In genomic region chr18:46215902-46216723, GRCh38 we compare ENCODE assay signal across 17 cellular contexts.
DNase-seq lines count a peak whose midpoint lies in the region; ATAC-seq lines count a peak whose summit lies in the region.
"Had no signal": no experiment of that assay in that cellular context is flagged by ENCODE, and none has a peak within 500 bp of the region (broad histone marks: within the 10 kb centered on the region; RNA-seq: fewer than 3 reads in every experiment).

No MANE protein-coding gene starts in this region.

- H3K9me3 Mint-ChIP-seq in activated CD4-positive, alpha-beta T cell treated with anti-CD3 and anti-CD28 coated beads for 36 hours (ENCODE audit: low read depth), result no peaks in the 10 kb centered on the region
- H3K9me3 Mint-ChIP-seq in activated naive CD8-positive, alpha-beta T cell treated with anti-CD3 and anti-CD28 coated beads for 36 hours, result peaks cover 2% of the 10 kb centered on the region

- peaks cover 76% of the 10 kb centered on the region for H3K4me1 Mint-ChIP-seq in activated CD4-positive, alpha-beta T cell treated with anti-CD3 and anti-CD28 coated beads for 36 hours
- peaks cover 76% of the 10 kb centered on the region for H3K4me1 Mint-ChIP-seq in activated naive CD8-positive, alpha-beta T cell treated with anti-CD3 and anti-CD28 coated beads for 36 hours

- CTCF ChIA-PET in activated CD4-positive, alpha-beta T cell treated with anti-CD3 and anti-CD28 coated beads for 36 hours (lab: Charles Lee), result interaction anchor here (1.4 to 2.0 kb wide), 3 partner anchors 14 to 67 kb away, joined by 5 to 16 read pairs (median 6); a partner anchor contains a TSS

- intact Hi-C loops in activated CD4-positive, alpha-beta T cell treated with anti-CD3 and anti-CD28 coated beads for 36 hours (cut with DNase I, micrococcal nuclease), result no loop called here
- intact Hi-C loops in left cardiac atrium (cut with DNase I), result loop anchor here in 1 of 2 donors (5.0 kb wide), 1 partner anchor 51 kb away; no protein-coding TSS in a partner anchor

- peaks cover 33% of the 10 kb centered on the region for H3K36me3 Mint-ChIP-seq in activated CD4-positive, alpha-beta T cell treated with anti-CD3 and anti-CD28 coated beads for 36 hours (ENCODE audit: low read depth)
- peaks cover 47% of the 10 kb centered on the region for H3K36me3 Mint-ChIP-seq in activated naive CD8-positive, alpha-beta T cell treated with anti-CD3 and anti-CD28 coated beads for 36 hours

- H3K27ac Mint-ChIP-seq in activated CD4-positive, alpha-beta T cell treated with anti-CD3 and anti-CD28 coated beads for 36 hours, result no peak overlapping the region
- H3K27ac Mint-ChIP-seq in activated naive CD8-positive, alpha-beta T cell treated with anti-CD3 and anti-CD28 coated beads for 36 hours, result peak overlapping the region; percentile 53

- H3K4me3 Mint-ChIP-seq in activated CD4-positive, alpha-beta T cell treated with anti-CD3 and anti-CD28 coated beads for 36 hours, result no peak overlapping the region
- no peak overlapping the region for H3K4me3 Mint-ChIP-seq in activated naive CD8-positive, alpha-beta T cell treated with anti-CD3 and anti-CD28 coated beads for 36 hours

- ATAC-seq in activated CD4-positive, alpha-beta T cell treated with anti-CD3 and anti-CD28 coated beads for 36 hours, result peak; percentile 55
- peak; percentile 55 to 68 for ATAC-seq in left cardiac atrium
- ATAC-seq in HG03469 (IDR thresholded peaks at IDR 0.05; ENCODE audit: unreplicated experiment), result no peak
- ATAC-seq: upper lobe of right lung had no signal

- POLR2A ChIA-PET in activated CD4-positive, alpha-beta T cell treated with anti-CD3 and anti-CD28 coated beads for 36 hours (lab: Charles Lee), result no interaction called here

- H3K27me3 Mint-ChIP-seq in activated CD4-positive, alpha-beta T cell treated with anti-CD3 and anti-CD28 coated beads for 36 hours, result no peaks in the 10 kb centered on the region
- no peaks in the 10 kb centered on the region for H3K27me3 Mint-ChIP-seq in activated naive CD8-positive, alpha-beta T cell treated with anti-CD3 and anti-CD28 coated beads for 36 hours

- no peak for DNase-seq in activated CD4-positive, alpha-beta T cell treated with anti-CD3 and anti-CD28 coated beads for 36 hours
- no peak for DNase-seq in activated CD4-positive, alpha-beta T cell treated with anti-CD3 and anti-CD28 coated beads for 4 hours
- peak; percentile 49 for DNase-seq in ACHN
- no peak for DNase-seq in activated naive CD8-positive, alpha-beta T cell treated with anti-CD3 and anti-CD28 coated beads for 36 hours
- DNase-seq in left cardiac atrium, result peak; percentile 46
- DNase-seq in COR-L47 (lab: John Stamatoyannopoulos, UW), result no peak
- DNase-seq in mucosa of gallbladder (ENCODE audit: low spot score), result no peak
- DNase-seq: activated CD8-positive, alpha-beta memory T cell treated with anti-CD3 and anti-CD28 coated beads, Interleukin-2, amount 50 U/mL, for 4 hours; activated gamma-delta T cell; DND-41; kidney glomerular epithelial cell; MV-4-11; NCI-H524; substantia nigra; T1000; upper lobe of right lung had no signal

- in situ Hi-C loops in ACHN (cut with HindIII; ENCODE audit: low pct_ligation_motif_present, low pct_unique_long_range_greater_than_20kb, low sequenced_read_pairs), result no loop called here

Comparison
In these comparisons a context has a peak if more than half of its experiments do, and no peak if none do; other contexts are left out.
1. DNase-seq: peak in ACHN (single experiment) and left cardiac atrium (single experiment); none in activated CD4-positive, alpha-beta T cell treated with anti-CD3 and anti-CD28 coated beads for 36 hours (single experiment), activated CD4-positive, alpha-beta T cell treated with anti-CD3 and anti-CD28 coated beads for 4 hours (0 of 2), activated naive CD8-positive, alpha-beta T cell treated with anti-CD3 and anti-CD28 coated beads for 36 hours (single experiment), COR-L47 (single experiment) and mucosa of gallbladder (single experiment).